ENCODE assay signal across 8 cellular contexts in the genomic region with DNA sequence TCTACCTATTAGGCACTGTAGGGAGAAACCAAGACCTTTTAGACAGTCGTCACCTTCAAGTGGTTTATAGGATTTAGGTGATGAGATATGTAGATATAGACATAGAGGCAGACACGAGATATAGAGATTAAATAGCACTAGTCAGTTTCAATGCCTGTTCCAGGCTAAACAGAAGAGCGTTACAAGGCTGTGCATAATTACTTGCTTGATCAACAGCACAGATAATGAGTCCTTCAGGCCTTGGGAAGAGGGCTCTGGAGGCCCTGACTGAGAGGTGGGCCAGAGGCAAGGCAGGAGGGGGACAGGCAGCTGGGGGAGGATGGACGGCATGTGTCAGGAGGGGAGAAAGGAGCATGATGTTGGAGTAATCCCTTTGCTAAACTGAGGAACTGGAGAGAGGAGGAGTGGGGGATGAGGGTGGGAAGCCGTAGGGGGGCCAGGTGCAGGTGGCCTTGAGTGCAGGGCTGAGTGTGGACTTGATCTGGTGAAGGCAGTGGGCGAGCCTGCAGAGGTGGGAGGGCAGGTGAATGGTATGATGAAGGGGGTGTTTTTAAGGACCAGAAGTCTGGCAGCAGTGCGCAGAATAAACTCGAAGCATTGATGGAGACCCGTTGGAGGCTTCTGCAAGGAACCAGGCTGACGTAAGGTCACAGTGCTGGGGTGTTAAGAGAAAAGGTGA.
DNase-seq lines count a peak whose midpoint lies in the region; ATAC-seq and TF ChIP-seq lines count a peak whose summit lies in the region.

No MANE protein-coding gene starts in this region.

- H3K36me3 ChIP-seq in WERI-Rb-1, result no peaks in the 10 kb centered on the region

- H3K9me3 Mint-ChIP-seq in stimulated activated naive B cell treated with anti-CD40 and anti-IgM and Interleukin-4, amounts not matched to agents 10 μg/mL and 1 μg/mL and 100 μg/mL, for 72 hours, result no peaks in the 10 kb centered on the region

- H3K4me3 ChIP-seq in WERI-Rb-1 (ENCODE audit: low read depth, low read length) (peak overlapping the region; percentile 62), iPS-18c (ENCODE audit: insufficient read depth, low read depth, low read length) (peak overlapping the region; percentile 50; the same call in 1 of the 2 replicates)

- no peaks in the 10 kb centered on the region for H3K36me3 Mint-ChIP-seq in stimulated activated naive B cell treated with anti-CD40 and anti-IgM and Interleukin-4, amounts not matched to agents 10 μg/mL and 1 μg/mL and 100 μg/mL, for 72 hours

- no peaks in the 10 kb centered on the region for H3K27me3 ChIP-seq in WERI-Rb-1 (ENCODE audit: insufficient read depth, low read depth, severe bottlenecking)

- DNase-seq in NCI-H2107 treated with DMSO at 0.1 percent for 48 hours (lab: John Stamatoyannopoulos, UW; ENCODE audit: unreplicated experiment) (peak; percentile 15), NCI-H2107 (lab: John Stamatoyannopoulos, UW) (no peak), WERI-Rb-1 (peak; percentile 21), iPS-NIHi11 (ENCODE audit: low spot score) (no peak)
- DNase-seq in stimulated activated naive B cell treated with anti-CD40 and anti-IgM and Interleukin-4, amounts not matched to agents 10 μg/mL and 1 μg/mL and 100 μg/mL, for 72 hours, result no peak
- DNase-seq in activated effector memory CD4-positive, alpha-beta T cell treated with anti-CD3 and anti-CD28 coated beads, Interleukin-2, amount 50 U/mL, for 16 hours, result no peak

- peak overlapping the region; percentile 82 to 84 for H3K4me3 Mint-ChIP-seq in stimulated activated naive B cell treated with anti-CD40 and anti-IgM and Interleukin-4, amounts not matched to agents 10 μg/mL and 1 μg/mL and 100 μg/mL, for 72 hours

- H3K27ac ChIP-seq in WERI-Rb-1, result peak overlapping the region; percentile 77; the same call in 1 of the 2 replicates

- H3K9me3 ChIP-seq in WERI-Rb-1 (ENCODE audit: severe bottlenecking) (no peaks in the 10 kb centered on the region), iPS-18c (ENCODE audit: control insufficient read depth, insufficient read depth, low read length) (no peaks in the 10 kb centered on the region)

- H3K27ac Mint-ChIP-seq in stimulated activated naive B cell treated with anti-CD40 and anti-IgM and Interleukin-4, amounts not matched to agents 10 μg/mL and 1 μg/mL and 100 μg/mL, for 72 hours, result peak overlapping the region; percentile 85

- peaks cover 47 to 60% of the 10 kb centered on the region in 2 donors for H3K4me1 Mint-ChIP-seq in stimulated activated naive B cell treated with anti-CD40 and anti-IgM and Interleukin-4, amounts not matched to agents 10 μg/mL and 1 μg/mL and 100 μg/mL, for 72 hours

- peaks cover 0 to under 1% of the 10 kb centered on the region in 2 donors for H3K27me3 Mint-ChIP-seq in stimulated activated naive B cell treated with anti-CD40 and anti-IgM and Interleukin-4, amounts not matched to agents 10 μg/mL and 1 μg/mL and 100 μg/mL, for 72 hours

- no peak for ATAC-seq in stimulated activated naive B cell treated with anti-CD40 and anti-IgM and Interleukin-4, amounts not matched to agents 10 μg/mL and 1 μg/mL and 100 μg/mL, for 72 hours (replicated peaks)
- no peak for ATAC-seq in GM19328 (IDR thresholded peaks at IDR 0.05; ENCODE audit: unreplicated experiment)

- no peak for TF ChIP-seq CTCF in WERI-Rb-1 (IDR thresholded peaks at IDR 0.05; ENCODE audit: low read depth, low read length)

Comparison
In these comparisons a context has a peak if more than half of its experiments do, and no peak if none do; other contexts are left out.
1. DNase-seq: peak in NCI-H2107 treated with DMSO at 0.1 percent for 48 hours (single experiment) and WERI-Rb-1 (single experiment); none in NCI-H2107 (single experiment), stimulated activated naive B cell treated with anti-CD40 and anti-IgM and Interleukin-4, amounts not matched to agents 10 μg/mL and 1 μg/mL and 100 μg/mL, for 72 hours (single experiment), activated effector memory CD4-positive, alpha-beta T cell treated with anti-CD3 and anti-CD28 coated beads, Interleukin-2, amount 50 U/mL, for 16 hours (single experiment) and iPS-NIHi11 (single experiment).